In the genomic region with DNA sequence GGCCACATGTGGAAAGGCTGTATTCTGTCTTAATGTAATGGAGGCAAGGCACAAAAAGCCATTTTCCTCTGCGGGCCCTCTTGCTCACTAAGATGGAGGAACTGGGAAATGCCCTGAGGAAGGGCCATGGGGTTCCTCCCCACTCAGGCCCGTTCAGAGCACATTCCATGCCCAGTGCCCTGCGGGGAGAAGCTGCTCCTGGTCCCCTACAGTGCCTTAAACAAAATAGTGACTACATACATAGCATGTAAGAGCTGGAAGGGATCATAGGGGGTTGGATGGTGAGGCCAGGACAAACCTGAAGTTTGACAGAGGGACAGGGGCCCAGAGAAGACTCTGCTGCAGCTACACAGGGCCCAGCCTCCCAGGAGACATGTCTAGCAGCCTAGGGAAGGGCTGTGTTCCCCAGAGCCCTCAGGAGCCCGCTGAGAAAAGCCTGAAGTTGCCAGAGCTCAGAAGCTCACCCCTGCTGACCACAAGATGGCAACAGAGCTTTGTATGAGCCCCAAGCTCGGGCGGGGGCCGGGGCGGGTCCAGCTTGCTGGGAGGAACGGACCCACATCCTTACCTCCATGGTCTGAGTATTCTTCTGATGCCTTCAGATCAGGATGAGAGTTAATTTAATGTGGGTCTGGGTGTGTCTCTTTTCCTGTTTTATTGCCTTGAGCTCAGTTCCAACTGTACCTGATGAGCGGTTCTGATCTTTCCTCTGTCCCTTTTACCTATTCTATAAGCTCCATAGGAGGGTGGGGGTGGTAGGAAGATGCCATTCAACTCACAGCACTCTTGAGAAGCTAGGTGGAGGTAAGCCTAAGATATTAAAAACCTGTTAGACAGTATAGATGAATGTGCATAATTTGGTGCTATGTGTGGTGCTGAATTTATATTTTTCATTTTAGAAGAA, we compare ENCODE assay signal across 8 cellular contexts.
DNase-seq lines count a peak whose midpoint lies in the region; ATAC-seq, FAIRE-seq and TF ChIP-seq lines count a peak whose summit lies in the region.

No MANE protein-coding gene starts in this region.

- H3K36me3 ChIP-seq in BE2C (no peaks in the 10 kb centered on the region), heart right ventricle (no peaks in the 10 kb centered on the region), spleen (no peaks in the 10 kb centered on the region)

- H3K27ac Mint-ChIP-seq in activated T-helper 2 cell treated with anti-CD3 and anti-CD28 coated beads, Interferon-gamma antibody, Interleukin-2, Interleukin-4, amounts not matched to agents 10 μg/mL and 5 μg/mL and 100 μg/mL, durations not matched to agents 14 hours and 24 hours and 36 hours, result no peak overlapping the region

- H3K4me1 ChIP-seq in BE2C (no peaks in the 10 kb centered on the region), heart right ventricle (peaks cover 0 to 5% (median 0%) of the 10 kb centered on the region in 9 donors), spleen (peaks cover 5 to 32% (median 17%) of the 10 kb centered on the region in 6 donors)

- intact Hi-C loops in activated T-helper 2 cell treated with anti-CD3 and anti-CD28 coated beads, Interferon-gamma antibody, Interleukin-2, Interleukin-4, amounts not matched to agents 10 μg/mL and 5 μg/mL and 100 μg/mL, durations not matched to agents 14 hours and 24 hours and 36 hours (cut with micrococcal nuclease), result no loop called here
- intact Hi-C loops in heart right ventricle (cut with DNase I) (no loop called here), spleen (cut with DNase I; ENCODE audit: low total_unique reads) (no loop called here)

- no peak for TF ChIP-seq POLR2A in spleen (IDR thresholded peaks at IDR 0.05)

- peaks cover 10% of the 10 kb centered on the region for H3K27me3 ChIP-seq in BE2C
- H3K27me3 ChIP-seq in heart right ventricle, result peaks cover 0 to 30% (median 11%) of the 10 kb centered on the region in 7 donors
- peaks cover 0 to 59% (median 0%) of the 10 kb centered on the region in 7 donors for H3K27me3 ChIP-seq in spleen (replicated peaks in 1 of 7)

- H3K27ac ChIP-seq in heart right ventricle (no peak overlapping the region), spleen (no peak overlapping the region)

- no peaks in the 10 kb centered on the region for H3K36me3 Mint-ChIP-seq in activated T-helper 2 cell treated with anti-CD3 and anti-CD28 coated beads, Interferon-gamma antibody, Interleukin-2, Interleukin-4, amounts not matched to agents 10 μg/mL and 5 μg/mL and 100 μg/mL, durations not matched to agents 14 hours and 24 hours and 36 hours (ENCODE audit: low read depth)

- TF ChIP-seq CTCF in BE2C (IDR thresholded peaks at IDR 0.05; ENCODE audit: low read depth, low read length), result peak; percentile 47
- peak in 8 of 9 donors; percentile 13 to 63 (median 53) for TF ChIP-seq CTCF in heart right ventricle (IDR thresholded peaks at IDR 0.05)
- TF ChIP-seq CTCF in spleen (IDR thresholded peaks at IDR 0.05 in 8 of 11, conservative IDR thresholded peaks at IDR 0.05 in 3 of 11), result peak in 6 of 11 experiments; percentile 19 to 47 (median 27)

- no peaks in the 10 kb centered on the region; the same call in 1 of the 2 replicates for H3K9me3 ChIP-seq in BE2C
- no peaks in the 10 kb centered on the region for H3K9me3 ChIP-seq in heart right ventricle
- no peaks in the 10 kb centered on the region for H3K9me3 ChIP-seq in spleen

- DNase-seq in BE2C (peak; percentile 34), GM19239 (ENCODE audit: insufficient read length, low spot score) (peak; percentile 23), NCI-H774 (lab: John Stamatoyannopoulos, UW) (peak; percentile 21), heart right ventricle (no peak), spleen (no peak)
- peak; percentile 22 for DNase-seq in activated T-helper 2 cell treated with anti-CD3 and anti-CD28 coated beads, Interferon-gamma antibody, Interleukin-2, Interleukin-4, amounts not matched to agents 10 μg/mL and 5 μg/mL and 100 μg/mL, durations not matched to agents 14 hours and 24 hours and 36 hours (ENCODE audit: low spot score)

- no peak overlapping the region for H3K4me3 Mint-ChIP-seq in activated T-helper 2 cell treated with anti-CD3 and anti-CD28 coated beads, Interferon-gamma antibody, Interleukin-2, Interleukin-4, amounts not matched to agents 10 μg/mL and 5 μg/mL and 100 μg/mL, durations not matched to agents 14 hours and 24 hours and 36 hours (ENCODE audit: low read depth)

- no peaks in the 10 kb centered on the region for H3K9me3 Mint-ChIP-seq in activated T-helper 2 cell treated with anti-CD3 and anti-CD28 coated beads, Interferon-gamma antibody, Interleukin-2, Interleukin-4, amounts not matched to agents 10 μg/mL and 5 μg/mL and 100 μg/mL, durations not matched to agents 14 hours and 24 hours and 36 hours

- H3K4me3 ChIP-seq in BE2C (ENCODE audit: low read depth, low read length), result no peak overlapping the region
- H3K4me3 ChIP-seq in heart right ventricle, result no peak overlapping the region
- H3K4me3 ChIP-seq in spleen, result no peak overlapping the region

- WGBS in heart right ventricle, 2 donors, result 25 to 26% methylated on average over 10 of the region's 10 CpGs
- 20 to 27% (median 23%) methylated on average over 10 of the region's 10 CpGs for WGBS in spleen, 5 donors

- FAIRE-seq in GM19239 (lab: Jason Lieb, UNC), result no peak

- peaks cover under 1% of the 10 kb centered on the region for H3K27me3 Mint-ChIP-seq in activated T-helper 2 cell treated with anti-CD3 and anti-CD28 coated beads, Interferon-gamma antibody, Interleukin-2, Interleukin-4, amounts not matched to agents 10 μg/mL and 5 μg/mL and 100 μg/mL, durations not matched to agents 14 hours and 24 hours and 36 hours (ENCODE audit: low read depth)

- ATAC-seq in heart right ventricle (peak in 5 of 8 donors; percentile 40 to 66 (median 54)), GM21447 (IDR thresholded peaks at IDR 0.05; ENCODE audit: unreplicated experiment) (no peak), HG02798 (IDR thresholded peaks at IDR 0.05; ENCODE audit: poor library complexity, unreplicated experiment) (no peak)

- H3K4me1 Mint-ChIP-seq in activated T-helper 2 cell treated with anti-CD3 and anti-CD28 coated beads, Interferon-gamma antibody, Interleukin-2, Interleukin-4, amounts not matched to agents 10 μg/mL and 5 μg/mL and 100 μg/mL, durations not matched to agents 14 hours and 24 hours and 36 hours (ENCODE audit: low read depth), result peaks cover 16% of the 10 kb centered on the region

Comparison
In these comparisons a context has a peak if more than half of its experiments do, and no peak if none do; other contexts are left out.
1. DNase-seq: peak in BE2C (single experiment), GM19239 (single experiment), NCI-H774 (single experiment) and activated T-helper 2 cell treated with anti-CD3 and anti-CD28 coated beads, Interferon-gamma antibody, Interleukin-2, Interleukin-4, amounts not matched to agents 10 μg/mL and 5 μg/mL and 100 μg/mL, durations not matched to agents 14 hours and 24 hours and 36 hours (single experiment); none in heart right ventricle (0 of 2) and spleen (single experiment).
2. ATAC-seq: peak in heart right ventricle (5 of 8); none in GM21447 (single experiment) and HG02798 (single experiment).
3. Peak in every context shown above with its lines, with median percentiles within 50 percentile points of each other: CTCF ChIP-seq.